ENCODE assay signal across 15 cellular contexts in the genomic region with DNA sequence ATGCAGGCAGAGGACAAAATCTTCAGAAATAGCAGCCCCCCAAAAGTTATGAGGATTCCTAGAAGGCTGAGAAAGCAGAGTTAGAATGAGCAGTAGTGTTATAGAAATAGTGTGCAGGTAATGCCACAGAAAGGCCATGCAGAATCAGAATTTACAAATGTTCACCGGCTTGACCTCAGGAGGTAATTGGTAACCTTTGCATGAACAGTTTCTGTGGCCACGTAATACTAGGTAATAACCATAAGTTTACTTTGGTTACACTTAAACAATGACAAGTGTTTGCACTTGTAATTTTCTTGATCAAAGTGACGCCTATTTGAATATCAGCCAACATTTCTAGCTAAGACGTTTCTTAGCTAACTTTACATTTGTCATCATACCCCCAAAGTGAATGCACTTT.
DNase-seq lines count a peak whose midpoint lies in the region; ATAC-seq and TF ChIP-seq lines count a peak whose summit lies in the region.
"Had no signal": no experiment of that assay in that cellular context is flagged by ENCODE, and none has a peak within 500 bp of the region (broad histone marks: within the 10 kb centered on the region; RNA-seq: fewer than 3 reads in every experiment).

No MANE protein-coding gene starts in this region.

- WGBS in aorta, 2 donors: 45 to 54% methylated on average over 4 of the region's 4 CpGs
- 70 to 72% methylated on average over 4 of the region's 4 CpGs for WGBS in thyroid gland, 2 donors

- no peaks in the 10 kb centered on the region for H3K9me2 ChIP-seq in PC-9 (ENCODE audit: insufficient read depth)

- no peaks in the 10 kb centered on the region for H4K20me1 ChIP-seq in PC-9 (ENCODE audit: insufficient read depth)

- POLR2A ChIA-PET in PC-9 (lab: Charles Lee; ENCODE audit: unreplicated experiment): interaction anchor here (0.6 kb wide), 1 partner anchor 55 kb away, joined by 3 read pairs; no protein-coding TSS in a partner anchor

- no peak overlapping the region for H3K4me2 ChIP-seq in PC-9

- H3K4me3 ChIP-seq in left lung (no peak overlapping the region), aorta (ENCODE audit: low read length in 2 of 2) (no peak overlapping the region), thyroid gland (replicated peaks in 1 of 3) (no peak overlapping the region), PC-9 (no peak overlapping the region)
- H3K4me3 ChIP-seq: GM23248 had no signal

- H3K27me3 ChIP-seq in left lung (no peaks in the 10 kb centered on the region), aorta (ENCODE audit: control insufficient read depth in 1 of 2, insufficient read depth in 2 of 2, low read length in 1 of 2) (no peaks in the 10 kb centered on the region), thyroid gland (no peaks in the 10 kb centered on the region), PC-9 (ENCODE audit: insufficient read depth, low read depth) (no peaks in the 10 kb centered on the region)

- CTCF ChIA-PET in PC-9 (lab: Charles Lee): no interaction called here

- no TSS peak for BruUV-seq in PC-9 (replicated peaks; lab: Mats Ljungman, UMichigan)

- DNase-seq in NCI-H510A treated with DMSO at 0.1 percent for 48 hours (lab: John Stamatoyannopoulos, UW): peak; percentile 11
- no peak for DNase-seq in NCI-H510A (lab: John Stamatoyannopoulos, UW)
- peak; percentile 22 for DNase-seq in NCI-H774 (lab: John Stamatoyannopoulos, UW)
- no peak for DNase-seq in left lung
- DNase-seq in aorta: no peak
- DNase-seq in thyroid gland: no peak
- DNase-seq in PC-9: no peak
- DNase-seq: C1 segment of cervical spinal cord; Calu3; CD4-positive, alpha-beta T cell; DMS 273 treated with DMSO at 0.1 percent for 48 hours; GF-D8; GM23248 had no signal

- intact Hi-C loops in left lung (cut with DNase I): no loop called here
- intact Hi-C loops in aorta (cut with DNase I): no loop called here
- intact Hi-C loops in thyroid gland (cut with DNase I): no loop called here
- intact Hi-C loops in PC-9 (cut with micrococcal nuclease; ENCODE audit: unreplicated experiment): no loop called here

- H3K9me3 ChIP-seq in left lung (no peaks in the 10 kb centered on the region), aorta (ENCODE audit: control insufficient read depth, low read length) (no peaks in the 10 kb centered on the region), thyroid gland (no peaks in the 10 kb centered on the region), PC-9 (ENCODE audit: insufficient read depth, low read depth) (no peaks in the 10 kb centered on the region)

- ATAC-seq in left lung: peak; percentile 88
- no peak for ATAC-seq in aorta (ENCODE audit: low FRiP score)
- ATAC-seq: HCT116, HepG2 had no signal

- no peaks in the 10 kb centered on the region for H3K4me1 ChIP-seq in left lung
- H3K4me1 ChIP-seq in aorta (ENCODE audit: control insufficient read depth in 1 of 2, insufficient read depth in 2 of 2, low read length in 2 of 2): no peaks in the 10 kb centered on the region
- H3K4me1 ChIP-seq in thyroid gland: no peaks in the 10 kb centered on the region
- H3K4me1 ChIP-seq in PC-9 (replicated peaks; ENCODE audit: insufficient read depth): no peaks in the 10 kb centered on the region

- H3K27ac ChIP-seq in left lung (no peak overlapping the region), aorta (ENCODE audit: low read depth in 1 of 2, low read length in 2 of 2) (no peak overlapping the region), thyroid gland (no peak overlapping the region), PC-9 (no peak overlapping the region)
- H3K27ac ChIP-seq: GM23248 had no signal

- no peaks in the 10 kb centered on the region for H3K36me3 ChIP-seq in left lung
- H3K36me3 ChIP-seq in aorta (ENCODE audit: control insufficient read depth in 1 of 2, insufficient read depth in 2 of 2, low read length in 1 of 2): no peaks in the 10 kb centered on the region
- no peaks in the 10 kb centered on the region for H3K36me3 ChIP-seq in thyroid gland
- H3K36me3 ChIP-seq in PC-9 (ENCODE audit: low read depth): no peaks in the 10 kb centered on the region

- H2AFZ ChIP-seq in PC-9: no peak overlapping the region
- H2AFZ ChIP-seq: GM23248 had no signal

- H3F3A ChIP-seq in PC-9 (ENCODE audit: insufficient read depth, low read depth): no peaks in the 10 kb centered on the region

- no peak for TF ChIP-seq CTCF in left lung (IDR thresholded peaks at IDR 0.05)
- TF ChIP-seq CTCF in thyroid gland (IDR thresholded peaks at IDR 0.05): no peak
- no peak for TF ChIP-seq CTCF in PC-9 (conservative IDR thresholded peaks at IDR 0.05)

- no peak for TF ChIP-seq POLR2A in thyroid gland (IDR thresholded peaks at IDR 0.05)

- H3K79me2 ChIP-seq in PC-9 (ENCODE audit: low read depth): no peaks in the 10 kb centered on the region

Comparison
In these comparisons a context has a peak if more than half of its experiments do, and no peak if none do; other contexts are left out.
1. DNase-seq: peak in NCI-H510A treated with DMSO at 0.1 percent for 48 hours (single experiment) and NCI-H774 (single experiment); none in NCI-H510A (single experiment), left lung (0 of 2), aorta (0 of 2), thyroid gland (0 of 2) and PC-9 (0 of 2).